8 cellular contexts compared by ENCODE assay signal in the genomic region with DNA sequence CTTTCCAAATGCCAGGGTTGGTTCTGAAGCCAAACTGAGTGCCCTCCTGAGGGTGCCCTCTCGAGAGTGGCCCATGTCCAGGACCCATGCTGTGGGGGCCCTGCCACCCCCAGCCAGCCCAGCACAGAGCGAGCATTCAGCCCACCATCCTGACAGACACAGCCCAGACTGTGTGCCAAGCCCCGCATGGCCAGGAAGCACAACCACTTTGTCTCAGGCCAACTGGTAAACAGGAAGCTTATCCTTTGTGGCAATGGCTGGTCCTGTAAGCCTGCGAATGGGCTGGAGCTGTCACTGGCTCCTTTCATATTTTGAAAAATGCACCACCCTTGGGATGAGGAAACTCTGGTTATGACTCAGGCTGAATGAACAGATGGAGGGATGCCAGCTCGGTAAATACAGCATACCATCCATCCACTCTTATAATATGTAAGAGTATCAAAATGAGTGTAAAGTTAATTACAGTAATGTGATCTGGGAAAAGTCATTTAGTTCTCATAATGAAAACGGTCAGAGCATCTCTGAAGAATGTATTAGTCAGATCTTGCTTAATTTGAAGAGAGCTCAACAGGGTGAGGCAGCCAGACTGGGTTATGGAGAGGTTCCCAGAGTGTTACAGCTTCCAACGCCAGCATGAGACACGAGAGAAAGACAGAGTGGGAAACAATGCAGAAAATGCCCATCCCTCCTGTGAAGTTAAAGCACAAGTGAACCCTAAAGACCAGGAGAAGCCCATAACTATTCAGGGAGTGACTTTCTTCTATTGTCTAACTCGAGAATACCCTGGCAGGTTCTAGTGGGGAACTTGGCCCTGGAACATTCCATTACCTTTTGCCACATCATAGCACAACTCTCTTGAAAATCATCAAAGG.
DNase-seq lines count a peak whose midpoint lies in the region; ATAC-seq and TF ChIP-seq lines count a peak whose summit lies in the region.

No MANE protein-coding gene starts in this region.

- H3K4me3 ChIP-seq in fibroblast of the aortic adventitia (ENCODE audit: low read depth, low read length) (peak overlapping the region; percentile 52), aorta (ENCODE audit: low read length in 2 of 2) (no peak overlapping the region)

- H3K9me3 Mint-ChIP-seq in nephron progenitor cell: no peaks in the 10 kb centered on the region

- no peaks in the 10 kb centered on the region for H3K9me3 ChIP-seq in aorta (ENCODE audit: control insufficient read depth, low read length)

- no peak for DNase-seq in activated CD4-positive, CD25-positive, alpha-beta regulatory T cell (lab: John Stamatoyannopoulos, UW)
- DNase-seq in NCI-H69 (lab: John Stamatoyannopoulos, UW) (peak; percentile 98), fibroblast of the aortic adventitia (ENCODE audit: low read depth) (peak; percentile 100), nephron progenitor cell (no peak), aorta (peak; percentile 83 to 85)
- DNase-seq in activated T-helper 9 cell treated with anti-CD3 and anti-CD28 coated beads, Interleukin-2, amount 50 U/mL, for 16 hours (ENCODE audit: low read depth): peak; percentile 24

- intact Hi-C loops in aorta (cut with DNase I): loop anchor here (2.0 to 5.0 kb wide), 2 partner anchors 63 to 66 kb away; partner anchors contain the start of gene STK17A (in 1 of the 2)

- peak overlapping the region; percentile 99 to 100 for H3K27ac ChIP-seq in aorta (ENCODE audit: low read depth in 1 of 2, low read length in 2 of 2)

- peak; percentile 75 to 76 for ATAC-seq in activated CD4-positive, CD25-positive, alpha-beta regulatory T cell treated with anti-CD3 and anti-CD28 coated beads, Interleukin-2, amount 50 U/mL, for 24 hours
- ATAC-seq in HG03039 (IDR thresholded peaks at IDR 0.05; ENCODE audit: unreplicated experiment) (peak; percentile 1), aorta (ENCODE audit: low FRiP score) (peak; percentile 81)

- no peaks in the 10 kb centered on the region for H3K27me3 ChIP-seq in aorta (ENCODE audit: control insufficient read depth in 1 of 2, insufficient read depth in 2 of 2, low read length in 1 of 2)

- peak overlapping the region; percentile 86 for H3K27ac Mint-ChIP-seq in nephron progenitor cell

- peaks cover 3% of the 10 kb centered on the region for H3K27me3 Mint-ChIP-seq in nephron progenitor cell (ENCODE audit: low read depth, poor library complexity)

- WGBS in aorta, 2 donors: 1 to 2% methylated on average over 9 of the region's 9 CpGs

- H3K4me3 Mint-ChIP-seq in nephron progenitor cell: no peak overlapping the region

- peaks cover 12 to 14% of the 10 kb centered on the region in 2 donors for H3K4me1 ChIP-seq in aorta (ENCODE audit: control insufficient read depth in 1 of 2, insufficient read depth in 2 of 2, low read length in 2 of 2)

- TF ChIP-seq CTCF in fibroblast of the aortic adventitia (IDR thresholded peaks at IDR 0.05; ENCODE audit: insufficient read depth, low read length): no peak
- TF ChIP-seq CTCF in nephron progenitor cell (IDR thresholded peaks at IDR 0.05): no peak

- no peaks in the 10 kb centered on the region for H3K36me3 ChIP-seq in aorta (ENCODE audit: control insufficient read depth in 1 of 2, insufficient read depth in 2 of 2, low read length in 1 of 2)

- H3K4me1 Mint-ChIP-seq in nephron progenitor cell: peaks cover 26% of the 10 kb centered on the region

- peaks cover 63% of the 10 kb centered on the region for H3K36me3 Mint-ChIP-seq in nephron progenitor cell (ENCODE audit: low read depth)

Comparison
In these comparisons a context has a peak if more than half of its experiments do, and no peak if none do; other contexts are left out.
1. ATAC-seq: peak in every context shown above with its lines; median percentile 81 in aorta; 76 in activated CD4-positive, CD25-positive, alpha-beta regulatory T cell treated with anti-CD3 and anti-CD28 coated beads, Interleukin-2, amount 50 U/mL, for 24 hours; 1 in HG03039.
2. DNase-seq: peak in NCI-H69 (single experiment), activated T-helper 9 cell treated with anti-CD3 and anti-CD28 coated beads, Interleukin-2, amount 50 U/mL, for 16 hours (single experiment), fibroblast of the aortic adventitia (single experiment) and aorta (2 of 2); none in activated CD4-positive, CD25-positive, alpha-beta regulatory T cell (0 of 4) and nephron progenitor cell (single experiment).